ENCODE assay signal across 1 cellular context in the genomic region with DNA sequence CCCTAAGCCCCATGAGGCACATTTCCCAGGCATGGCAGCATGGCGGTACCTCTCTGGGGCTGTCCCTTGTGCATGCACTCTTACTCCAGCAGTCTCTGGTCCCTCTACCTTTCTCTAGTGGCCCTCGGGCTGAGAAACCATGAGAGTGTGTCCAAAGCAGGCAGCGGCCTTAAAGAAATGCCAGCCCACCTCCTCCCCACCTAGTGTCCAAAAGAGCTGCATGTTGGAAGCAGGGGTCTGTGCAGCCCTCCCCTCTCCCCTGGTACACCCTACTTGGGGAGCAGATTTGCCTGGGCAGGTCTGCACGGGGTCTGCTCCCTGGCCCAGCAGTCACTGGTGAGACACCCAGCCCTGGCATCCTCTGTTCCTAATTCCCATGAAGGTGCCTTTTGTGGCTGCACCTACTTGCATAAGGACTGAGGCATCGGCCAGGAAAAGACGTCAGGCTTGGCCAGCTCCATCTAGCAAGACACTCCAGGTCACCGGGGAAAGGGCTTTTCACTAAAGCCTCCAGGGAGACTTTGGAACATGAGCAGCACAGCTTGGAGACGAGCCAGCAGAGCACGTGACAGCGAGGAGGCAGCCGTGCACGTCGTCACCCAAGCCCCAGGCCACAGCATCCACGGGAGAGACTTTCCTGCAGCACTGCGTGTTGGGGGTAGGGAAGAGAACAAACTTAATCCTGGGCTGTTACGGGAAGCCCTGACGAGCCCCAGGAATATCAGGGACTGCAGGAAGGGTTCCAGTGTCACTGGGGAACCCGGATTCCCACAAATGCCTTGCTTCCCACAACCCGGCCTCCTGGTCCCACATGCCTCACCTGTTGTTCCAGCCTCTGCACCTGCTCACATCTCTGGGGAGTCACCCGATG.
TF ChIP-seq lines count a peak whose summit lies in the region.

No MANE protein-coding gene starts in this region.

TF ChIP-seq in HEK293, 187 proteins besides CTCF, POLR2A, EP300 and RAD21 (continued from another document):
- peak; percentile 50; the same call in 1 of the 2 replicates for TF ChIP-seq ZNF629 (tag by site-specific recombination; IDR thresholded peaks at IDR 0.05)
- peak; percentile 29; the same call in 1 of the 2 replicates for TF ChIP-seq ZBTB20 (tag by site-specific recombination; IDR thresholded peaks at IDR 0.05)
- TF ChIP-seq ZNF211 (tag by site-specific recombination; IDR thresholded peaks at IDR 0.05; ENCODE audit: low read depth): no peak
- TF ChIP-seq, protein P1, sequence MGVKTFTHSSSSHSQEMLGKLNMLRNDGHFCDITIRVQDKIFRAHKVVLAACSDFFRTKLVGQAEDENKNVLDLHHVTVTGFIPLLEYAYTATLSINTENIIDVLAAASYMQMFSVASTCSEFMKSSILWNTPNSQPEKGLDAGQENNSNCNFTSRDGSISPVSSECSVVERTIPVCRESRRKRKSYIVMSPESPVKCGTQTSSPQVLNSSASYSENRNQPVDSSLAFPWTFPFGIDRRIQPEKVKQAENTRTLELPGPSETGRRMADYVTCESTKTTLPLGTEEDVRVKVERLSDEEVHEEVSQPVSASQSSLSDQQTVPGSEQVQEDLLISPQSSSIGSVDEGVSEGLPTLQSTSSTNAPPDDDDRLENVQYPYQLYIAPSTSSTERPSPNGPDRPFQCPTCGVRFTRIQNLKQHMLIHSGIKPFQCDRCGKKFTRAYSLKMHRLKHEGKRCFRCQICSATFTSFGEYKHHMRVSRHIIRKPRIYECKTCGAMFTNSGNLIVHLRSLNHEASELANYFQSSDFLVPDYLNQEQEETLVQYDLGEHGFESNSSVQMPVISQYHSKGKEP (tag by site-specific recombination; IDR thresholded peaks at IDR 0.05): 0 out of 2 replicates have a peak, but pooled peaks have one; percentile 51
- TF ChIP-seq KLF7 (tag by site-specific recombination; IDR thresholded peaks at IDR 0.05; ENCODE audit: borderline replicate concordance): no peak
- TF ChIP-seq, protein P2, sequence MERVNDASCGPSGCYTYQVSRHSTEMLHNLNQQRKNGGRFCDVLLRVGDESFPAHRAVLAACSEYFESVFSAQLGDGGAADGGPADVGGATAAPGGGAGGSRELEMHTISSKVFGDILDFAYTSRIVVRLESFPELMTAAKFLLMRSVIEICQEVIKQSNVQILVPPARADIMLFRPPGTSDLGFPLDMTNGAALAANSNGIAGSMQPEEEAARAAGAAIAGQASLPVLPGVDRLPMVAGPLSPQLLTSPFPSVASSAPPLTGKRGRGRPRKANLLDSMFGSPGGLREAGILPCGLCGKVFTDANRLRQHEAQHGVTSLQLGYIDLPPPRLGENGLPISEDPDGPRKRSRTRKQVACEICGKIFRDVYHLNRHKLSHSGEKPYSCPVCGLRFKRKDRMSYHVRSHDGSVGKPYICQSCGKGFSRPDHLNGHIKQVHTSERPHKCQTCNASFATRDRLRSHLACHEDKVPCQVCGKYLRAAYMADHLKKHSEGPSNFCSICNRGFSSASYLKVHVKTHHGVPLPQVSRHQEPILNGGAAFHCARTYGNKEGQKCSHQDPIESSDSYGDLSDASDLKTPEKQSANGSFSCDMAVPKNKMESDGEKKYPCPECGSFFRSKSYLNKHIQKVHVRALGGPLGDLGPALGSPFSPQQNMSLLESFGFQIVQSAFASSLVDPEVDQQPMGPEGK (tag by site-specific recombination; IDR thresholded peaks at IDR 0.05): peak; percentile 49; the same call in 1 of the 2 replicates
- peak; percentile 88 for TF ChIP-seq SCRT2 (tag by site-specific recombination; IDR thresholded peaks at IDR 0.05)
- TF ChIP-seq, protein P3, sequence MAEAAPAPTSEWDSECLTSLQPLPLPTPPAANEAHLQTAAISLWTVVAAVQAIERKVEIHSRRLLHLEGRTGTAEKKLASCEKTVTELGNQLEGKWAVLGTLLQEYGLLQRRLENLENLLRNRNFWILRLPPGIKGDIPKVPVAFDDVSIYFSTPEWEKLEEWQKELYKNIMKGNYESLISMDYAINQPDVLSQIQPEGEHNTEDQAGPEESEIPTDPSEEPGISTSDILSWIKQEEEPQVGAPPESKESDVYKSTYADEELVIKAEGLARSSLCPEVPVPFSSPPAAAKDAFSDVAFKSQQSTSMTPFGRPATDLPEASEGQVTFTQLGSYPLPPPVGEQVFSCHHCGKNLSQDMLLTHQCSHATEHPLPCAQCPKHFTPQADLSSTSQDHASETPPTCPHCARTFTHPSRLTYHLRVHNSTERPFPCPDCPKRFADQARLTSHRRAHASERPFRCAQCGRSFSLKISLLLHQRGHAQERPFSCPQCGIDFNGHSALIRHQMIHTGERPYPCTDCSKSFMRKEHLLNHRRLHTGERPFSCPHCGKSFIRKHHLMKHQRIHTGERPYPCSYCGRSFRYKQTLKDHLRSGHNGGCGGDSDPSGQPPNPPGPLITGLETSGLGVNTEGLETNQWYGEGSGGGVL (tag by site-specific recombination; IDR thresholded peaks at IDR 0.05): no peak
- TF ChIP-seq TSHZ1 (tag by site-specific recombination; IDR thresholded peaks at IDR 0.05; ENCODE audit: borderline replicate concordance): no peak
- TF ChIP-seq TRIM28 (IDR thresholded peaks at IDR 0.05; ENCODE audit: borderline replicate concordance, low read length): peak; percentile 62
- peak; percentile 37; the same call in 1 of the 2 replicates for TF ChIP-seq ZFP69B (tag by site-specific recombination; IDR thresholded peaks at IDR 0.05)
- TF ChIP-seq ZNF350 (tag by site-specific recombination; IDR thresholded peaks at IDR 0.05): no peak
- TF ChIP-seq KLF16 (tag by site-specific recombination; IDR thresholded peaks at IDR 0.05): 0 out of 2 replicates have a peak, but pooled peaks have one; percentile 32
- peak; percentile 87 for TF ChIP-seq FEZF1 (tag by site-specific recombination; IDR thresholded peaks at IDR 0.05)
- peak; percentile 65 for TF ChIP-seq PRDM1 (tag by site-specific recombination; IDR thresholded peaks at IDR 0.05)
- TF ChIP-seq ZNF155 (tag by site-specific recombination; IDR thresholded peaks at IDR 0.05): no peak
- TF ChIP-seq, protein P4, sequence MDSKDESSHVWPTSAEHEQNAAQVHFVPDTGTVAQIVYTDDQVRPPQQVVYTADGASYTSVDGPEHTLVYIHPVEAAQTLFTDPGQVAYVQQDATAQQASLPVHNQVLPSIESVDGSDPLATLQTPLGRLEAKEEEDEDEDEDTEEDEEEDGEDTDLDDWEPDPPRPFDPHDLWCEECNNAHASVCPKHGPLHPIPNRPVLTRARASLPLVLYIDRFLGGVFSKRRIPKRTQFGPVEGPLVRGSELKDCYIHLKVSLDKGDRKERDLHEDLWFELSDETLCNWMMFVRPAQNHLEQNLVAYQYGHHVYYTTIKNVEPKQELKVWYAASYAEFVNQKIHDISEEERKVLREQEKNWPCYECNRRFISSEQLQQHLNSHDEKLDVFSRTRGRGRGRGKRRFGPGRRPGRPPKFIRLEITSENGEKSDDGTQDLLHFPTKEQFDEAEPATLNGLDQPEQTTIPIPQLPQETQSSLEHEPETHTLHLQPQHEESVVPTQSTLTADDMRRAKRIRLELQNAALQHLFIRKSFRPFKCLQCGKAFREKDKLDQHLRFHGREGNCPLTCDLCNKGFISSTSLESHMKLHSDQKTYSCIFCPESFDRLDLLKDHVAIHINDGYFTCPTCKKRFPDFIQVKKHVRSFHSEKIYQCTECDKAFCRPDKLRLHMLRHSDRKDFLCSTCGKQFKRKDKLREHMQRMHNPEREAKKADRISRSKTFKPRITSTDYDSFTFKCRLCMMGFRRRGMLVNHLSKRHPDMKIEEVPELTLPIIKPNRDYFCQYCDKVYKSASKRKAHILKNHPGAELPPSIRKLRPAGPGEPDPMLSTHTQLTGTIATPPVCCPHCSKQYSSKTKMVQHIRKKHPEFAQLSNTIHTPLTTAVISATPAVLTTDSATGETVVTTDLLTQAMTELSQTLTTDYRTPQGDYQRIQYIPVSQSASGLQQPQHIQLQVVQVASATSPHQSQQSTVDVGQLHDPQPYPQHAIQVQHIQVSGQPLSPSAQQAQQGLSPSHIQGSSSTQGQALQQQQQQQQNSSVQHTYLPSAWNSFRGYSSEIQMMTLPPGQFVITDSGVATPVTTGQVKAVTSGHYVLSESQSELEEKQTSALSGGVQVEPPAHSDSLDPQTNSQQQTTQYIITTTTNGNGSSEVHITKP (tag by site-specific recombination; IDR thresholded peaks at IDR 0.05): peak; percentile 87
- no peak for TF ChIP-seq ZNF473 (tag by site-specific recombination; IDR thresholded peaks at IDR 0.05)
- TF ChIP-seq ZNF311 (tag by site-specific recombination; IDR thresholded peaks at IDR 0.05; ENCODE audit: borderline replicate concordance): no peak
- 0 out of 2 replicates have a peak, but pooled peaks have one; percentile 16 for TF ChIP-seq ZEB2 (tag by site-specific recombination; IDR thresholded peaks at IDR 0.05)
- TF ChIP-seq, protein P5, sequence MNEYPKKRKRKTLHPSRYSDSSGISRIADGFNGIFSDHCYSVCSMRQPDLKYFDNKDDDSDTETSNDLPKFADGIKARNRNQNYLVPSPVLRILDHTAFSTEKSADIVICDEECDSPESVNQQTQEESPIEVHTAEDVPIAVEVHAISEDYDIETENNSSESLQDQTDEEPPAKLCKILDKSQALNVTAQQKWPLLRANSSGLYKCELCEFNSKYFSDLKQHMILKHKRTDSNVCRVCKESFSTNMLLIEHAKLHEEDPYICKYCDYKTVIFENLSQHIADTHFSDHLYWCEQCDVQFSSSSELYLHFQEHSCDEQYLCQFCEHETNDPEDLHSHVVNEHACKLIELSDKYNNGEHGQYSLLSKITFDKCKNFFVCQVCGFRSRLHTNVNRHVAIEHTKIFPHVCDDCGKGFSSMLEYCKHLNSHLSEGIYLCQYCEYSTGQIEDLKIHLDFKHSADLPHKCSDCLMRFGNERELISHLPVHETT (tag by site-specific recombination; IDR thresholded peaks at IDR 0.05): 0 out of 2 replicates have a peak, but pooled peaks have one; percentile 24
